ENCODE assay signal across 1 cellular context in genomic region chr17:76523084-76524037, GRCh38.
TF ChIP-seq lines count a peak whose summit lies in the region.

No MANE protein-coding gene starts in this region.

TF ChIP-seq in HepG2, 621 proteins besides CTCF, POLR2A, EP300 and RAD21 (continued from another document and continues in another):
- TF ChIP-seq ATF6 (CRISPR knock-in tag; conservative IDR thresholded peaks at IDR 0.05) (no peak), ZNF639 (CRISPR knock-in tag; conservative IDR thresholded peaks at IDR 0.05) (no peak; the same call in 1 of the 2 replicates), REL (CRISPR knock-in tag; conservative IDR thresholded peaks at IDR 0.05) (no peak), SMC3 (IDR thresholded peaks at IDR 0.05; ENCODE audit: low read length) (peak; percentile 83; the same call in 1 of the 2 replicates), ZNF710 (CRISPR knock-in tag; IDR thresholded peaks at IDR 0.05; ENCODE audit: borderline replicate concordance) (no peak; the same call in 1 of the 2 replicates), KLF11 (CRISPR knock-in tag; IDR thresholded peaks at IDR 0.05) (peak; percentile 82; the same call in 1 of the 2 replicates), ARNTL (CRISPR knock-in tag; IDR thresholded peaks at IDR 0.05) (0 out of 2 replicates have a peak, but pooled peaks have one; percentile 52), PREB (CRISPR knock-in tag; IDR thresholded peaks at IDR 0.05) (0 out of 2 replicates have a peak, but pooled peaks have one; percentile 51), PRDM10 (CRISPR knock-in tag; IDR thresholded peaks at IDR 0.05; ENCODE audit: low read depth) (peak; percentile 40; the same call in 1 of the 2 replicates), MYPOP (CRISPR knock-in tag; IDR thresholded peaks at IDR 0.05) (no peak; the same call in 1 of the 2 replicates), ZBTB46 (CRISPR knock-in tag; IDR thresholded peaks at IDR 0.05; ENCODE audit: borderline replicate concordance) (no peak), FOXP4 (CRISPR knock-in tag; IDR thresholded peaks at IDR 0.05) (peak; percentile 52), THAP9 (CRISPR knock-in tag; IDR thresholded peaks at IDR 0.05; ENCODE audit: borderline replicate concordance) (no peak), RBAK (CRISPR knock-in tag; IDR thresholded peaks at IDR 0.05) (0 out of 2 replicates have a peak, but pooled peaks have one; percentile 30), NPAS2 (CRISPR knock-in tag; IDR thresholded peaks at IDR 0.05; ENCODE audit: borderline replicate concordance) (no peak), IRF9 (CRISPR knock-in tag; IDR thresholded peaks at IDR 0.05; ENCODE audit: borderline replicate concordance) (peak; percentile 66; the same call in 1 of the 2 replicates), GFI1 (CRISPR knock-in tag; IDR thresholded peaks at IDR 0.05; ENCODE audit: borderline replicate concordance) (no peak), ZNF20 (CRISPR knock-in tag; IDR thresholded peaks at IDR 0.05) (no peak), ZKSCAN1 (IDR thresholded peaks at IDR 0.05; ENCODE audit: low read length) (no peak), AFF4 (CRISPR knock-in tag; IDR thresholded peaks at IDR 0.05) (no peak), E2F2 (CRISPR knock-in tag; IDR thresholded peaks at IDR 0.05; ENCODE audit: borderline replicate concordance) (no peak), ZNF788 (CRISPR knock-in tag; IDR thresholded peaks at IDR 0.05; ENCODE audit: borderline replicate concordance) (peak; percentile 93)
